Comparison of ENCODE assay signal across 8 cellular contexts in the genomic region with DNA sequence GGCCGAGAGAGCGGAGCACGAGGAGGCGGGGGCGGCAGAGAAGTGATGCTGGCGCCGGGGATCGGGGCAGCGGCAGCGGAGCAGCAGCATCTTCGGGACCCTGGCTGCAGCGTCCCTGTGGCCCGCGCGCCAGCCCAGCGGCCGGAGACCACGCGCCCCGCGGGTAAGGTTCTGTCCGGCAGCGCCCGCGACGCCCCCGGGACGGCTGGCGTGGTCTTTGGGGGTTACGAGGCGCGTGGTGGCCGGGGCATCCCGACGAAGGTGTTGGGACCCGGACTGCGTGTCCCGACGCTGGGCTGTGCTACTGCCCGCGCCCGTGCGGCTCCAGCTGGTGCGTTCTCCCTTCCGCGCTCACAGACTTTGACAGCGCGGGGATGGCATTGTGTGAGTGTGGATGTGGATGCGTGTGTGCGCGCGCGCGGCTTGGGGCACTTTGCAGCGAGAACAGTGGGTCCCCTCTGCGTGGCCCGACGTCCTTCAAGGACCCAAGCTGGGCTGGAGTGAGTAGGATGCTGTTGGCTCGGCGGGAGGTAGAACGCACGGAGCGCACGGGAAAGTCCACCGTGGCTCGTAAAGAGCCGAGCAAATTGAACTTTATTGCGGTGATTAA. TPM values are rescaled to one million over a fixed set of nuclear protein-coding genes. Genes with fewer than 3 reads are reported as not detected.
DNase-seq lines count a peak whose midpoint lies in the region; ATAC-seq and TF ChIP-seq lines count a peak whose summit lies in the region.

No MANE protein-coding gene starts in this region.

- H3K4me1 Mint-ChIP-seq in CD4-positive, alpha-beta T cell (ENCODE audit: low read depth) = peaks cover 18% of the 10 kb centered on the region
- peaks cover 16% of the 10 kb centered on the region for H3K4me1 Mint-ChIP-seq in activated CD8-positive, alpha-beta T cell treated with anti-CD3 and anti-CD28 coated beads, Interleukin-2, amount 10 ng/mL, durations not matched to agents 7 days and 5 days (ENCODE audit: low read depth)
- peaks cover 4% of the 10 kb centered on the region for H3K4me1 Mint-ChIP-seq in glutamatergic neuron (ENCODE audit: low read depth, unreplicated experiment)

- ATAC-seq in CD4-positive, alpha-beta T cell (ENCODE audit: poor library complexity) = no peak
- ATAC-seq in GM19324 (IDR thresholded peaks at IDR 0.05; ENCODE audit: low FRiP score, unreplicated experiment) = peak; percentile 14
- ATAC-seq in HG03521 (IDR thresholded peaks at IDR 0.05; ENCODE audit: unreplicated experiment) = peak; percentile 7
- peak; percentile 31 for ATAC-seq in activated CD8-positive, alpha-beta T cell treated with anti-CD3 and anti-CD28 coated beads, Interleukin-2, amount 10 ng/mL, durations not matched to agents 7 days and 5 days

- H3K79me2 ChIP-seq in osteoblast (ENCODE audit: insufficient read depth, low read length) = no peaks in the 10 kb centered on the region

- no peak for DNase-seq in CD4-positive, alpha-beta T cell
- no peak for DNase-seq in activated CD8-positive, alpha-beta T cell treated with anti-CD3 and anti-CD28 coated beads, Interleukin-2, amount 10 ng/mL, durations not matched to agents 7 days and 5 days
- peak; percentile 54 for DNase-seq in glutamatergic neuron
- peak; percentile 81 for DNase-seq in osteoblast (ENCODE audit: insufficient read length, low spot score, missing footprints)
- no peak for DNase-seq in GF-D8 (lab: John Stamatoyannopoulos, UW)
- DNase-seq in 8988T = no peak

- no peaks in the 10 kb centered on the region for H3K36me3 ChIP-seq in osteoblast (ENCODE audit: insufficient read depth, low read length)

- peak overlapping the region; percentile 95 for H3K4me2 ChIP-seq in osteoblast (ENCODE audit: insufficient read depth, low read length)

- no peak overlapping the region for H3K27ac Mint-ChIP-seq in CD4-positive, alpha-beta T cell
- H3K27ac Mint-ChIP-seq in activated CD8-positive, alpha-beta T cell treated with anti-CD3 and anti-CD28 coated beads, Interleukin-2, amount 10 ng/mL, durations not matched to agents 7 days and 5 days = no peak overlapping the region
- peak overlapping the region; percentile 45 for H3K27ac Mint-ChIP-seq in glutamatergic neuron (ENCODE audit: unreplicated experiment)

- POLR2A ChIA-PET in CD4-positive, alpha-beta T cell (lab: Charles Lee) = no interaction called here
- POLR2A ChIA-PET in activated CD8-positive, alpha-beta T cell treated with anti-CD3 and anti-CD28 coated beads, Interleukin-2, amount 10 ng/mL, durations not matched to agents 7 days and 5 days (lab: Charles Lee) = no interaction called here

- H2AFZ ChIP-seq in osteoblast (ENCODE audit: low read length) = peak overlapping the region; percentile 64

- peak overlapping the region; percentile 68 for H3K4me3 Mint-ChIP-seq in CD4-positive, alpha-beta T cell
- H3K4me3 Mint-ChIP-seq in activated CD8-positive, alpha-beta T cell treated with anti-CD3 and anti-CD28 coated beads, Interleukin-2, amount 10 ng/mL, durations not matched to agents 7 days and 5 days = peak overlapping the region; percentile 71
- H3K4me3 Mint-ChIP-seq in glutamatergic neuron (ENCODE audit: unreplicated experiment) = peak overlapping the region; percentile 89

- peak overlapping the region; percentile 80 for H3K4me3 ChIP-seq in osteoblast (ENCODE audit: insufficient read depth, low read length)

- peaks cover 73% of the 10 kb centered on the region for H3K27me3 Mint-ChIP-seq in CD4-positive, alpha-beta T cell
- peaks cover 38% of the 10 kb centered on the region for H3K27me3 Mint-ChIP-seq in activated CD8-positive, alpha-beta T cell treated with anti-CD3 and anti-CD28 coated beads, Interleukin-2, amount 10 ng/mL, durations not matched to agents 7 days and 5 days (ENCODE audit: low read depth)
- H3K27me3 Mint-ChIP-seq in glutamatergic neuron (ENCODE audit: unreplicated experiment) = peaks cover 9% of the 10 kb centered on the region

- CTCF ChIA-PET in CD4-positive, alpha-beta T cell (lab: Charles Lee) = no interaction called here
- CTCF ChIA-PET in activated CD8-positive, alpha-beta T cell treated with anti-CD3 and anti-CD28 coated beads, Interleukin-2, amount 10 ng/mL, durations not matched to agents 7 days and 5 days (lab: Charles Lee) = interaction anchor here (2.1 kb wide), 1 partner anchor 11 kb away, joined by 7 read pairs; no protein-coding TSS in a partner anchor

- H3K4me1 ChIP-seq in osteoblast (ENCODE audit: insufficient read depth, low read length) = peaks cover 22% of the 10 kb centered on the region

- H4K20me1 ChIP-seq in osteoblast (ENCODE audit: insufficient read depth, low read length) = no peaks in the 10 kb centered on the region

- no peak for TF ChIP-seq CTCF in CD4-positive, alpha-beta T cell (IDR thresholded peaks at IDR 0.05)
- TF ChIP-seq CTCF in glutamatergic neuron (IDR thresholded peaks at IDR 0.05; ENCODE audit: partially characterized antibody, unreplicated experiment) = no peak
- no peak for TF ChIP-seq CTCF in osteoblast (IDR thresholded peaks at IDR 0.05; ENCODE audit: extremely low read depth, low read depth, low read length)

- intact Hi-C loops in CD4-positive, alpha-beta T cell (cut with DNase I, micrococcal nuclease) = no loop called here

- no peaks in the 10 kb centered on the region for H3K9me3 ChIP-seq in CD4-positive, alpha-beta T cell (ENCODE audit: control insufficient read depth, low read length)
- no peaks in the 10 kb centered on the region for H3K9me3 ChIP-seq in osteoblast (ENCODE audit: low read depth, low read length)

- H3K9me3 Mint-ChIP-seq in CD4-positive, alpha-beta T cell = no peaks in the 10 kb centered on the region
- H3K9me3 Mint-ChIP-seq in activated CD8-positive, alpha-beta T cell treated with anti-CD3 and anti-CD28 coated beads, Interleukin-2, amount 10 ng/mL, durations not matched to agents 7 days and 5 days (ENCODE audit: insufficient read depth) = no peaks in the 10 kb centered on the region
- peaks cover 2% of the 10 kb centered on the region for H3K9me3 Mint-ChIP-seq in glutamatergic neuron (ENCODE audit: unreplicated experiment)

- no peaks in the 10 kb centered on the region for H3K36me3 Mint-ChIP-seq in CD4-positive, alpha-beta T cell (ENCODE audit: low read depth)
- no peaks in the 10 kb centered on the region for H3K36me3 Mint-ChIP-seq in activated CD8-positive, alpha-beta T cell treated with anti-CD3 and anti-CD28 coated beads, Interleukin-2, amount 10 ng/mL, durations not matched to agents 7 days and 5 days (ENCODE audit: low read depth)
- H3K36me3 Mint-ChIP-seq in glutamatergic neuron (ENCODE audit: unreplicated experiment) = no peaks in the 10 kb centered on the region

- H3K27ac ChIP-seq in CD4-positive, alpha-beta T cell (ENCODE audit: low read depth, low read length) = no peak overlapping the region
- no peak overlapping the region for H3K27ac ChIP-seq in osteoblast (ENCODE audit: low read depth, low read length)

- peaks cover 31% of the 10 kb centered on the region for H3K27me3 ChIP-seq in CD4-positive, alpha-beta T cell (ENCODE audit: control insufficient read depth, insufficient read depth, low read length)
- peaks cover 13% of the 10 kb centered on the region for H3K27me3 ChIP-seq in osteoblast (ENCODE audit: insufficient read depth, low read length)

RNA-seq across cellular contexts. Expression of a gene that starts 0.5 kb away (rescaled TPM):
- under 1 TPM in 1 of 2 experiments, not detected in 1; 0.05 TPM for total RNA-seq in CD4-positive, alpha-beta T cell
- not detected for total RNA-seq in activated CD8-positive, alpha-beta T cell treated with anti-CD3 and anti-CD28 coated beads, Interleukin-2, amount 10 ng/mL, durations not matched to agents 7 days and 5 days
- 2.4 TPM for total RNA-seq in glutamatergic neuron (ENCODE audit: unreplicated experiment)
- total RNA-seq in osteoblast = 0.29 and 0.36 TPM in 2 replicates

Comparison
In these comparisons a context has a peak if more than half of its experiments do, and no peak if none do; other contexts are left out.
1. DNase-seq: peak in glutamatergic neuron (single experiment) and osteoblast (single experiment); none in CD4-positive, alpha-beta T cell (0 of 10), activated CD8-positive, alpha-beta T cell treated with anti-CD3 and anti-CD28 coated beads, Interleukin-2, amount 10 ng/mL, durations not matched to agents 7 days and 5 days (single experiment), GF-D8 (single experiment) and 8988T (single experiment).
2. Peak in every context shown above with its lines, with median percentiles within 50 percentile points of each other: H3K4me3 Mint-ChIP-seq.